Comparison of ENCODE assay signal across 20 cellular contexts in the genomic region with DNA sequence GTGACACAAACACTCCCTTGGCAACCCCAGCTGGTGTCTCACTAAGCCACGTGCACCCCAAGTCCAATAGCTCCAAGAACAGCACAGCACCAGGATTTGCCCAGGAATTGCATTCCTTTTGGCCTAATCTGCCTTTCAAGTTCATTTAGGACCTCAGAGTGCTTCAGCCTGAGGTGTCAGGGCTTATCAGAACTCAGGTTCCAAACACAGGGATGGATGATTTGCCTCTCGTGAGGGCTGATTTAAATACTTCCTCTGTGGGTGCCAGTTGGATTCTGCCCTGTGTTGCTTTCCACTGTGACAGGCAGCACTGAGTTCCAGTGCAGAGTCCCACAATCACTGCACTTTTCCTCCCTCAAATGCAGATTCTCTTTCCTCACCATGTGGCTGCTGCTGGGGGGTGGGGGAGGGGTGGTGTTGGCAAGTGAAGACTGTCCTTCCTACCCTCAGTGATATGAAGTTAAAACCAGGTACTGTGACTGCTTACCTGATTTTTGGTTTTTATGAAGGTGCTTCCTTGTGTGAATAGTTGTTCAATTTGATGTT.
DNase-seq lines count a peak whose midpoint lies in the region; ATAC-seq and TF ChIP-seq lines count a peak whose summit lies in the region.
"Had no signal": no experiment of that assay in that cellular context is flagged by ENCODE, and none has a peak within 500 bp of the region (broad histone marks: within the 10 kb centered on the region; RNA-seq: fewer than 3 reads in every experiment).

No MANE protein-coding gene starts in this region.

- no peak for TF ChIP-seq CTCF in AG10803 (conservative IDR thresholded peaks at IDR 0.05; ENCODE audit: low read length)
- TF ChIP-seq CTCF in WTC11 (IDR thresholded peaks at IDR 0.05): no peak
- no peak for TF ChIP-seq CTCF in left lung (IDR thresholded peaks at IDR 0.05)

- H2AFZ ChIP-seq in GM23248: no peak overlapping the region

- ATAC-seq in WTC11 (peak; percentile 53), left lung (peak; percentile 19)
- ATAC-seq: A549, HCT116 had no signal

- POLR2A ChIA-PET in WTC11 (lab: Charles Lee): no interaction called here

- H3K4me3 ChIP-seq in AG10803 (ENCODE audit: low read length) (no peak overlapping the region), GM23248 (no peak overlapping the region), left lung (no peak overlapping the region)
- H3K4me3 ChIP-seq: A549, SJCRH30 had no signal

- H3K9me3 Mint-ChIP-seq in WTC11: peaks cover 3% of the 10 kb centered on the region; the same call in 1 of the 2 replicates

- peaks cover 11% of the 10 kb centered on the region for H3K4me1 ChIP-seq in GM23248 (ENCODE audit: insufficient read depth)
- no peaks in the 10 kb centered on the region for H3K4me1 ChIP-seq in left lung
- H3K4me1 ChIP-seq: A549, SJCRH30 had no signal

- peaks cover 37% of the 10 kb centered on the region for H3K4me1 Mint-ChIP-seq in WTC11
- H3K4me1 Mint-ChIP-seq: CD4-positive, CD25-positive, alpha-beta regulatory T cell; IgD-negative memory B cell had no signal

- H3K27me3 Mint-ChIP-seq in WTC11 (ENCODE audit: low read depth): no peaks in the 10 kb centered on the region
- H3K27me3 Mint-ChIP-seq: CD4-positive, CD25-positive, alpha-beta regulatory T cell; IgD-negative memory B cell had no signal

- no peaks in the 10 kb centered on the region for H3K36me3 Mint-ChIP-seq in WTC11
- H3K36me3 Mint-ChIP-seq: CD4-positive, CD25-positive, alpha-beta regulatory T cell; IgD-negative memory B cell had no signal

- H3K9me2 ChIP-seq in GM23248 (ENCODE audit: insufficient read depth): peaks cover 5% of the 10 kb centered on the region; the same call in 1 of the 2 replicates

- in situ Hi-C loops in GM23248 (cut with MboI): no loop called here

- no peaks in the 10 kb centered on the region for H3F3A ChIP-seq in GM23248 (ENCODE audit: insufficient read depth)

- H4K20me1 ChIP-seq in GM23248 (ENCODE audit: insufficient read depth): no peaks in the 10 kb centered on the region

- intact Hi-C loops in left lung (cut with DNase I): no loop called here

- H3K36me3 ChIP-seq in GM23248 (ENCODE audit: low read depth) (no peaks in the 10 kb centered on the region), left lung (no peaks in the 10 kb centered on the region)
- H3K36me3 ChIP-seq: SJCRH30 had no signal

- 61 to 83% methylated on average over 2 of the region's 2 CpGs for whole genome bisulfite sequencing in GM23248 (ENCODE audit: low coverage in 1 of 2, low lambda C conversion rate in 2 of 2, missing lambda C conversion rate in 2 of 2), 2 experiments

- no peaks in the 10 kb centered on the region for H3K27me3 ChIP-seq in GM23248 (replicated peaks; ENCODE audit: insufficient read depth)
- no peaks in the 10 kb centered on the region for H3K27me3 ChIP-seq in left lung
- H3K27me3 ChIP-seq: SJCRH30 had no signal

- CTCF ChIA-PET in WTC11 (lab: Charles Lee): interaction anchor here (1.0 kb wide), 1 partner anchor 52 kb away, joined by 3 read pairs; no protein-coding TSS in a partner anchor

- H3K9ac ChIP-seq in GM23248: no peak overlapping the region

- DNase-seq in AG10803 (ENCODE audit: low read depth) (peak; percentile 3), GM23248 (peak; percentile 6), WTC11 (ENCODE audit: low spot score) (no peak), left lung (no peak), NCI-H187 treated with DMSO at 0.1 percent for 48 hours (lab: John Stamatoyannopoulos, UW) (no peak), DMS153 treated with DMSO at 0.1 percent for 48 hours (lab: John Stamatoyannopoulos, UW; ENCODE audit: unreplicated experiment) (no peak), nucleus accumbens (lab: John Stamatoyannopoulos, UW) (no peak)
- no peak for DNase-seq in activated effector memory CD4-positive, alpha-beta T cell treated with anti-CD3 and anti-CD28 coated beads, Interleukin-2, amount 50 U/mL, for 16 hours
- DNase-seq: CD4-positive, CD25-positive, alpha-beta regulatory T cell; DND-41; GOT3; MV-4-11; NCI-H1105 treated with DMSO at 0.1 percent for 48 hours; NCI-H446; NCI-H526; OCI-M1; SJCRH30 had no signal

- H3K27ac ChIP-seq in GM23248 (no peak overlapping the region), left lung (no peak overlapping the region)
- H3K27ac ChIP-seq: A549, SJCRH30 had no signal

- H3K4me3 Mint-ChIP-seq in WTC11: no peak overlapping the region
- H3K4me3 Mint-ChIP-seq: IgD-negative memory B cell had no signal

- H3K4me2 ChIP-seq in GM23248 (ENCODE audit: unreplicated experiment): no peak overlapping the region
- H3K4me2 ChIP-seq: A549 had no signal

- no peaks in the 10 kb centered on the region for H3K9me3 ChIP-seq in GM23248 (ENCODE audit: low read depth)
- no peaks in the 10 kb centered on the region for H3K9me3 ChIP-seq in left lung
- H3K9me3 ChIP-seq: A549, SJCRH30 had no signal

- H3K79me2 ChIP-seq in GM23248 (ENCODE audit: insufficient read depth): no peaks in the 10 kb centered on the region

- H3K27ac Mint-ChIP-seq in WTC11: 0 out of 2 replicates have a peak overlapping the region, but pooled peaks have one; percentile 37
- H3K27ac Mint-ChIP-seq: CD4-positive, CD25-positive, alpha-beta regulatory T cell; IgD-negative memory B cell had no signal

TF ChIP-seq in WTC11, 78 proteins besides CTCF, POLR2A, EP300 and RAD21:
- no peak for TF ChIP-seq NR2C2 (CRISPR knock-in tag; IDR thresholded peaks at IDR 0.05)
- TF ChIP-seq, protein P1, sequence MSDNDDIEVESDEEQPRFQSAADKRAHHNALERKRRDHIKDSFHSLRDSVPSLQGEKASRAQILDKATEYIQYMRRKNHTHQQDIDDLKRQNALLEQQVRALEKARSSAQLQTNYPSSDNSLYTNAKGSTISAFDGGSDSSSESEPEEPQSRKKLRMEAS (CRISPR knock-in tag; IDR thresholded peaks at IDR 0.05): peak; percentile 65
TF ChIP-seq in WTC11: peak in this region for 1.

Comparison
In these comparisons a context has a peak if more than half of its experiments do, and no peak if none do; other contexts are left out.
1. DNase-seq: peak in AG10803 (single experiment) and GM23248 (single experiment); none in WTC11 (single experiment), left lung (0 of 2), NCI-H187 treated with DMSO at 0.1 percent for 48 hours (single experiment), DMS153 treated with DMSO at 0.1 percent for 48 hours (single experiment), activated effector memory CD4-positive, alpha-beta T cell treated with anti-CD3 and anti-CD28 coated beads, Interleukin-2, amount 50 U/mL, for 16 hours (single experiment) and nucleus accumbens (0 of 56).